12 cellular contexts compared by ENCODE assay signal in the genomic region with DNA sequence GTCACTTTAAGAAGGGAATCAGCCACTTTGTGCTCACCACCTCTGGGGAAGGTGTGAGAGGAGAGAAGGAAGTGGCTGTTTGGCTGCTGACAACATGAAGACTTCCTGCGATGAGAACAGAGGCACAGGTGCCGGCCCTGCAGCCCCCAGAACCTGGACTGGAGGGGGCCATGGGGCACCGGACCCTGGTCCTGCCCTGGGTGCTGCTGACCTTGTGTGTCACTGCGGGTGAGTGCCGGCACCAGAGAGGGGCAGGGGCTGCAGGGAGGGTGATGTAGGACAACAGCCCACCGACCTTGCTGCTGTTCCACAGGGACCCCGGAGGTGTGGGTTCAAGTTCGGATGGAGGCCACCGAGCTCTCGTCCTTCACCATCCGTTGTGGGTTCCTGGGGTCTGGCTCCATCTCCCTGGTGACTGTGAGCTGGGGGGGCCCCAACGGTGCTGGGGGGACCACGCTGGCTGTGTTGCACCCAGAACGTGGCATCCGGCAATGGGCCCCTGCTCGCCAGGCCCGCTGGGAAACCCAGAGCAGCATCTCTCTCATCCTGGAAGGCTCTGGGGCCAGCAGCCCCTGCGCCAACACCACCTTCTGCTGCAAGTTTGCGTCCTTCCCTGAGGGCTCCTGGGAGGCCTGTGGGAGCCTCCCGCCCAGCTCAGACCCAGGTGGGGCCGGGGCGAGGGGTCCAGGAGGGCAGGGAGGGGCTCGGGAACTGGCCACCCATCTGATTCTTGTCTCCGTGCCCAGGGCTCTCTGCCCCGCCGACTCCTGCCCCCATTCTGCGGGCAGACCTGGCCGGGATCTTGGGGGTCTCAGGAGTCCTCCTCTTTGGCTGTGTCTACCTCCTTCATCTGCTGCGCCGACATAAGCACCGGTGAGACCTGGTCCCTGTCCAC. TPM values are rescaled to one million over a fixed set of nuclear protein-coding genes. Genes with fewer than 3 reads are reported as not detected.
DNase-seq lines count a peak whose midpoint lies in the region; ATAC-seq, FAIRE-seq and TF ChIP-seq lines count a peak whose summit lies in the region.
"Not testable (repeated sequence)": the region's sequence is repeated elsewhere in the genome, so short reads cannot be mapped to it uniquely, and the experiment has no call there.
"Had no signal": no experiment of that assay in that cellular context is flagged by ENCODE, and none has a peak within 500 bp of the region (broad histone marks: within the 10 kb centered on the region; RNA-seq: fewer than 3 reads in every experiment).

TSS of gene PVRIG (plus strand) at position 149 of the 895 bp plus-strand sequence. CDS start at position 171, 22 bp downstream.

- H2BK5ac ChIP-seq in H1 (ENCODE audit: low read depth, low read length) = not testable (repeated sequence)

- FAIRE-seq in H1 (lab: Jason Lieb, UNC) = not testable (repeated sequence)

- H3K79me1 ChIP-seq in H1 (ENCODE audit: low read depth, low read length) = not testable (repeated sequence)

- TF ChIP-seq CTCF in H1 (IDR thresholded peaks at IDR 0.05; ENCODE audit: control extremely low read depth in 1 of 3, insufficient read depth in 1 of 3, low read depth in 1 of 3, low read length in 3 of 3); neural progenitor cell (IDR thresholded peaks at IDR 0.05): not testable (repeated sequence)

- peak within 1 kb of the TSS; percentile 97 for H3K4me3 Mint-ChIP-seq in T-helper 2 cell treated with Interferon-gamma antibody and Interleukin-4, amounts not matched to agents 5 μg/mL and 100 μg/mL, for 36 hours
- H3K4me3 Mint-ChIP-seq in neural progenitor cell = not testable (repeated sequence)
- peak within 1 kb of the TSS; percentile 95 for H3K4me3 Mint-ChIP-seq in stimulated activated effector memory CD8-positive, alpha-beta T cell treated with anti-CD3 and anti-CD28 coated beads, Interleukin-12 subunit alpha, Interleukin-12 subunit beta, amount 100 ng/mL, for 72 hours

- H3K27me3 Mint-ChIP-seq in T-helper 2 cell treated with Interferon-gamma antibody and Interleukin-4, amounts not matched to agents 5 μg/mL and 100 μg/mL, for 36 hours (ENCODE audit: low read depth); neural progenitor cell (ENCODE audit: insufficient read depth, low read depth): not testable (repeated sequence)

- peaks cover 8 to 65% (median 54%) of the 10 kb centered on the region in 10 experiments for H3K4me1 ChIP-seq in BLaER1 treated with 17β-estradiol and CSF1 and Interleukin-3, amounts not matched to agents 10 nM and 100 nM
- H3K4me1 ChIP-seq in H1 (replicated peaks in 1 of 4; ENCODE audit: control insufficient read depth in 3 of 4, insufficient read depth in 4 of 4, low read length in 3 of 4); neural progenitor cell: not testable (repeated sequence)

- not testable (repeated sequence) for H2BK15ac ChIP-seq in H1 (ENCODE audit: low read length)

- peaks cover 51% of the 10 kb centered on the region for H3K36me3 Mint-ChIP-seq in T-helper 2 cell treated with Interferon-gamma antibody and Interleukin-4, amounts not matched to agents 5 μg/mL and 100 μg/mL, for 36 hours (ENCODE audit: low read depth)
- not testable (repeated sequence) for H3K36me3 Mint-ChIP-seq in neural progenitor cell
- H3K36me3 Mint-ChIP-seq in stimulated activated effector memory CD8-positive, alpha-beta T cell treated with anti-CD3 and anti-CD28 coated beads, Interleukin-12 subunit alpha, Interleukin-12 subunit beta, amount 100 ng/mL, for 72 hours = peaks cover 54% of the 10 kb centered on the region

- H4K5ac ChIP-seq in H1 (ENCODE audit: insufficient read length, low read depth, low read length) = not testable (repeated sequence)

- DNase-seq in Jurkat, Clone E6-1 (ENCODE audit: low read depth, low spot score); T-helper 2 cell treated with Interferon-gamma antibody and Interleukin-4, amounts not matched to agents 5 μg/mL and 100 μg/mL, for 36 hours (ENCODE audit: low spot score); H1 (ENCODE audit: low read depth in 1 of 2, low spot score in 2 of 2); neural progenitor cell (ENCODE audit: low spot score): not testable (repeated sequence)
- DNase-seq in activated T-cell treated with anti-CD3 and anti-CD28 coated beads for 1 hour (ENCODE audit: low read depth) = peak; percentile 28
- peak; percentile 51 for DNase-seq in activated naive CD4-positive, alpha-beta T cell treated with anti-CD3 and anti-CD28 coated beads, Interleukin-2, amount 50 U/mL, for 16 hours
- peak in 1 of 2 donors; percentile 75 for DNase-seq in stimulated activated effector memory CD8-positive, alpha-beta T cell treated with anti-CD3 and anti-CD28 coated beads, Interleukin-12 subunit alpha, Interleukin-12 subunit beta, amount 100 ng/mL, for 72 hours (ENCODE audit: low spot score in 2 of 2)

- not testable (repeated sequence) for H2AFZ ChIP-seq in H1 (ENCODE audit: low read length); neural progenitor cell (replicated peaks)

- WGBS in H1 (ENCODE audit: extremely low coverage in 1 of 2, insufficient coverage in 1 of 2, insufficient read length in 1 of 2, insufficient replicate concordance in 2 of 2, low coverage in 1 of 2, low lambda C conversion rate in 2 of 2, missing lambda C conversion rate in 1 of 2), 2 experiments = 93% methylated on average over 20 of the region's 31 CpGs; no CpG with 5 or more reads in 1 of the 2 experiments

- H3K14ac ChIP-seq in H1 (ENCODE audit: insufficient read length) = not testable (repeated sequence)

- peak within 1 kb of the TSS in 10 of 11 experiments; percentile 48 to 92 (median 86); a peak in 20 of 22 replicates for H3K4me2 ChIP-seq in BLaER1 treated with 17β-estradiol and CSF1 and Interleukin-3, amounts not matched to agents 10 nM and 100 nM
- not testable (repeated sequence) for H3K4me2 ChIP-seq in H1 (ENCODE audit: insufficient read depth in 1 of 2, low read depth in 2 of 2, low read length in 2 of 2); neural progenitor cell

- not testable (repeated sequence) for H3K9me3 ChIP-seq in BLaER1 treated with 17β-estradiol and CSF1 and Interleukin-3, amounts not matched to agents 10 nM and 100 nM (replicated peaks in 1 of 11); H1 (ENCODE audit: insufficient read depth in 2 of 2, low read depth in 1 of 2, low read length in 1 of 2); neural progenitor cell (ENCODE audit: low read depth)

- H4K8ac ChIP-seq in H1 (ENCODE audit: extremely low read depth, insufficient read depth, low read length) = peak within 1 kb of the TSS; percentile 68; the same call in 1 of the 2 replicates

- TF ChIP-seq EP300 in H1 (IDR thresholded peaks at IDR 0.05; ENCODE audit: borderline replicate concordance in 1 of 2, low read depth in 2 of 2, low read length in 2 of 2) = not testable (repeated sequence)

- peak within 1 kb of the TSS; percentile 99 for H3K27ac Mint-ChIP-seq in T-helper 2 cell treated with Interferon-gamma antibody and Interleukin-4, amounts not matched to agents 5 μg/mL and 100 μg/mL, for 36 hours
- peak within 1 kb of the TSS; percentile 55 for H3K27ac Mint-ChIP-seq in neural progenitor cell
- peak within 1 kb of the TSS; percentile 99 for H3K27ac Mint-ChIP-seq in stimulated activated effector memory CD8-positive, alpha-beta T cell treated with anti-CD3 and anti-CD28 coated beads, Interleukin-12 subunit alpha, Interleukin-12 subunit beta, amount 100 ng/mL, for 72 hours

- H3K23ac ChIP-seq in H1 (ENCODE audit: insufficient read length) = not testable (repeated sequence)

- CTCF ChIA-PET in H1 (lab: Charles Lee; ENCODE audit: partially characterized antibody) = interaction anchor here (1.4 to 5.1 kb wide), 3 partner anchors 37 to 88 kb away, joined by 3 to 47 read pairs (median 4); no protein-coding TSS in a partner anchor

- peak within 1 kb of the TSS in 8 of 11 experiments; percentile 20 to 72 (median 45); a peak in 11 of 22 replicates for H3K27ac ChIP-seq in BLaER1 treated with 17β-estradiol and CSF1 and Interleukin-3, amounts not matched to agents 10 nM and 100 nM
- H3K27ac ChIP-seq in H1 (ENCODE audit: low read depth, low read length); neural progenitor cell: not testable (repeated sequence)

- H2BK120ac ChIP-seq in H1 (replicated peaks; ENCODE audit: low read depth, low read length) = not testable (repeated sequence)

- ATAC-seq in stimulated activated effector memory CD8-positive, alpha-beta T cell treated with anti-CD3 and anti-CD28 coated beads, Interleukin-12 subunit alpha, Interleukin-12 subunit beta, amount 100 ng/mL, for 72 hours = peak; percentile 15

- H3K4me3 ChIP-seq in BLaER1 treated with 17β-estradiol and CSF1 and Interleukin-3, amounts not matched to agents 10 nM and 100 nM = peak within 1 kb of the TSS in 2 of 10 experiments; percentile 3 to 26; a peak in 1 of 20 replicates
- peak within 1 kb of the TSS; percentile 86 for H3K4me3 ChIP-seq in Jurkat, Clone E6-1 (ENCODE audit: low read length)
- H3K4me3 ChIP-seq in H1 (ENCODE audit: extremely low read depth in 1 of 4, insufficient read depth in 2 of 4, low read depth in 3 of 4, low read length in 4 of 4); neural progenitor cell: not testable (repeated sequence)

- not testable (repeated sequence) for H3K9me3 Mint-ChIP-seq in T-helper 2 cell treated with Interferon-gamma antibody and Interleukin-4, amounts not matched to agents 5 μg/mL and 100 μg/mL, for 36 hours; neural progenitor cell; stimulated activated effector memory CD8-positive, alpha-beta T cell treated with anti-CD3 and anti-CD28 coated beads, Interleukin-12 subunit alpha, Interleukin-12 subunit beta, amount 100 ng/mL, for 72 hours

- H4K20me1 ChIP-seq in BLaER1 treated with 17β-estradiol and CSF1 and Interleukin-3, amounts not matched to agents 10 nM and 100 nM; H1 (replicated peaks in 1 of 2; ENCODE audit: control insufficient read depth in 1 of 2, insufficient read depth in 2 of 2, low read length in 2 of 2); neural progenitor cell (ENCODE audit: low read depth): not testable (repeated sequence)

- H2BK12ac ChIP-seq in H1 (ENCODE audit: low read depth, low read length) = not testable (repeated sequence)

- H3K18ac ChIP-seq in H1 (ENCODE audit: extremely low read depth, low read length) = not testable (repeated sequence)

- peaks cover 50% of the 10 kb centered on the region for H3K4me1 Mint-ChIP-seq in T-helper 2 cell treated with Interferon-gamma antibody and Interleukin-4, amounts not matched to agents 5 μg/mL and 100 μg/mL, for 36 hours (ENCODE audit: low read depth)
- H3K4me1 Mint-ChIP-seq in neural progenitor cell = peaks cover 13% of the 10 kb centered on the region
- peaks cover 73% of the 10 kb centered on the region for H3K4me1 Mint-ChIP-seq in stimulated activated effector memory CD8-positive, alpha-beta T cell treated with anti-CD3 and anti-CD28 coated beads, Interleukin-12 subunit alpha, Interleukin-12 subunit beta, amount 100 ng/mL, for 72 hours

- not testable (repeated sequence) for H2BK20ac ChIP-seq in H1 (ENCODE audit: low read length)

- TF ChIP-seq POLR2A in H1 (IDR thresholded peaks at IDR 0.05; ENCODE audit: control extremely low read depth in 1 of 2, low read depth in 2 of 2, low read length in 2 of 2) = not testable (repeated sequence)

- POLR2A ChIA-PET in H1 (lab: Charles Lee; ENCODE audit: partially characterized antibody) = interaction anchor here (0.6 to 1.2 kb wide), 2 partner anchors 10 to 118 kb away, joined by 3 read pairs; no protein-coding TSS in a partner anchor

- peak within 1 kb of the TSS in 10 of 11 experiments; percentile 24 to 65 (median 52); a peak in 16 of 22 replicates for H3K9ac ChIP-seq in BLaER1 treated with 17β-estradiol and CSF1 and Interleukin-3, amounts not matched to agents 10 nM and 100 nM
- not testable (repeated sequence) for H3K9ac ChIP-seq in H1 (replicated peaks in 1 of 4; ENCODE audit: extremely low read depth in 1 of 4, low read depth in 3 of 4, low read length in 3 of 4); neural progenitor cell

- not testable (repeated sequence) for H3K56ac ChIP-seq in H1 (replicated peaks; ENCODE audit: insufficient read length, low read depth, low read length)

- H3K27me3 ChIP-seq in BLaER1 treated with 17β-estradiol and CSF1 and Interleukin-3, amounts not matched to agents 10 nM and 100 nM; H1 (replicated peaks in 1 of 4; ENCODE audit: control insufficient read depth in 3 of 4, extremely low read depth in 1 of 4, insufficient read depth in 3 of 4, low read length in 3 of 4); neural progenitor cell: not testable (repeated sequence)

- H3F3A ChIP-seq in neural progenitor cell (ENCODE audit: low read depth) = not testable (repeated sequence)

- TF ChIP-seq RAD21 in H1 (IDR thresholded peaks at IDR 0.05 in 1 of 2, conservative IDR thresholded peaks at IDR 0.05 in 1 of 2; ENCODE audit: low read depth in 2 of 2, low read length in 2 of 2) = not testable (repeated sequence)

- not testable (repeated sequence) for H3K23me2 ChIP-seq in H1 (ENCODE audit: low read depth, low read length)

- not testable (repeated sequence) for H3K4ac ChIP-seq in H1 (replicated peaks; ENCODE audit: insufficient read length, low read depth, low read length)

- H3K79me2 ChIP-seq in H1 (ENCODE audit: control insufficient read depth in 1 of 2, insufficient read depth in 2 of 2, low read length in 2 of 2); neural progenitor cell (ENCODE audit: low read depth): not testable (repeated sequence)

- H3K36me3 ChIP-seq in BLaER1 treated with 17β-estradiol and CSF1 and Interleukin-3, amounts not matched to agents 10 nM and 100 nM = peaks cover 0 to 20% (median 0%) of the 10 kb centered on the region in 11 experiments; a peak in 4 of 22 replicates
- H3K36me3 ChIP-seq in H1 (ENCODE audit: control insufficient read depth in 2 of 4, insufficient read depth in 4 of 4, low read length in 3 of 4); neural progenitor cell: not testable (repeated sequence)

- H2AK5ac ChIP-seq in H1 (ENCODE audit: low read depth, low read length) = not testable (repeated sequence)

- H4K91ac ChIP-seq in H1 (replicated peaks; ENCODE audit: insufficient read length, low read length) = not testable (repeated sequence)

RNA-seq across cellular contexts. Expression of gene PVRIG, which starts in this region (rescaled TPM):
- polyA plus RNA-seq in Jurkat, Clone E6-1 (2012; ENCODE audit: insufficient read depth, insufficient read length) = 40.3 TPM
- not detected in 2 replicates for total RNA-seq in H1 (2021; fragmentation: NEBNext Ultra II Directional; extraction: Animal tissue kit (Norgen Biotek cat#: 25700))
- polyA plus RNA-seq in H1 (2011; rRNA removed) = 0.15 TPM in 1 of 2 replicates, not detected in the other
- polyA plus RNA-seq in H1 (2011; cell fraction: cytosol; rRNA removed) = not detected
- polyA plus RNA-seq in H1 (2011; cell fraction: nucleus; rRNA removed) = not detected
- polyA plus RNA-seq in H1 (2012, experiment 1 of 2) = 0.80 to 2.2 TPM (median 1.2 TPM) in 4 replicates
- 2.1 TPM for polyA plus RNA-seq in H1 (2012, experiment 2 of 2)
- not detected for polyA plus RNA-seq in H1 (2013, experiment 1 of 2)
- not detected for polyA plus RNA-seq in H1 (2013, experiment 2 of 2)
- polyA minus RNA-seq in H1 (2011; rRNA and poly(A)+ RNA removed) = not detected in 2 replicates
- not detected for polyA minus RNA-seq in H1 (2011; cell fraction: cytosol; rRNA and poly(A)+ RNA removed)
- not detected for polyA minus RNA-seq in H1 (2011; cell fraction: nucleus; rRNA and poly(A)+ RNA removed)
- not detected in 2 replicates for total RNA-seq in neural progenitor cell (ENCODE audit: low replicate concordance)
- total RNA-seq: A172, LHCN-M2, pulmonary artery endothelial cell had no signal
- polyA plus RNA-seq: SK-N-SH had no signal
